ENCODE assay signal across 11 cellular contexts in the genomic region with DNA sequence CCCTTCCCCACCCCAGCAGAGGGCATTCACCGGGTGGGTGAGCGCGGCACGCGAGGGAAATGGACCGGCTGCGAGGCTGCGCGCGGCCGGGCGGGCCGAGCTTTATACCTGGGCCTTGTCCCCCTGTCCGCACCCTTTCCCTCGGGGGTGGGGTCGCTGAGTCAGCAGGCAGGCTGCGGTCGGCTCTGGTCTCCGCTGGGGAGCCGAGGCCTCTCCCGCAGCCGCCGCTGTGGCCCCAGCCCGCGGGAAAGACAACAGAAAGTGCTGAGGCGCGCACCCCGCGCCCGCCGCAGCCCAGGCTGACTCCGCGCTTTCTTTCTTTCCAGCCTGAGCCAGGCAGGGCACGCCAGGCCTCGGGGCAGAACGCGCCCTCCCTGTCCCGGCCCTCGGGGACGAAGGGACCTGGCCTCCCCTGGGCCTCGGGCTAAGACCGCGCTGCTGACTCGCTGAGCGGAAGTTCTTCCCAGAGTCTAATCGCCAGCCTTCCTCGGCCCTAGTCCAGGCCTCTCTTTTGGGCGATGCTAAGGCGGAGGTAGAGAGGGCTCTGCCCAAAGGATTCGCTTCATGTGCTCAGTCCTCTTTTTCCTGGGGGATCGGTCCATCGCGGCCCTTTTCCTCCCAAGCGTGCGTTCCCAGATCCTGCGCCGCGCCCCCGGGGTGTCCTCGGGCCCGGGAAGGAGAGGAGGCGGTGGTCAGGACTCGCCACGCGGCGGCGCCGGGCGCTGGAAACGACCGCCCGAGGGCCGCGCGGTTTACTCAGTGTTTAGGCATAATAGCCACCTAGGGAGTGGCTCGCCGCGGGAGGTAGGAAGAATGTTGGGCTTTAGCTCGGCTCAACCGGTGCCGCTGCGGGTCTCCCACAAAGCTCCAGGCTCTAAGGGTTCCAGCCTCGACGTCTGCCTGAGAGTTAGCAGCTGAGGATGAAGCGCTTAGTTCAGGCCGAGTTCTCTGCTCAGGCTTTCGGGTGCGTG. TPM values are rescaled to one million over a fixed set of nuclear protein-coding genes. Genes with fewer than 3 reads are reported as not detected.
DNase-seq lines count a peak whose midpoint lies in the region; ATAC-seq and TF ChIP-seq lines count a peak whose summit lies in the region.
"Had no signal": no experiment of that assay in that cellular context is flagged by ENCODE, and none has a peak within 500 bp of the region (broad histone marks: within the 10 kb centered on the region; RNA-seq: fewer than 3 reads in every experiment).

Gene CRYBA2, minus strand, starts transcription at position 78 of the 971 bp plus-strand sequence. CDS start 246 bp downstream, outside the sequence.

- DNase-seq in SHP77 (lab: John Stamatoyannopoulos, UW): peak; percentile 59 to 66
- DNase-seq in SHP77 treated with DMSO at 0.1 percent for 48 hours (lab: John Stamatoyannopoulos, UW): no peak
- no peak for DNase-seq in RWPE1 (ENCODE audit: low spot score)
- no peak for DNase-seq in left ventricle myocardium superior
- no peak for DNase-seq in dermis blood vessel endothelial cell
- DNase-seq: CD4-positive, CD25-positive, alpha-beta regulatory T cell had no signal

- H3K9me3 ChIP-seq in stomach smooth muscle (ENCODE audit: control insufficient read depth in 2 of 2, low read length in 2 of 2): no peaks in the 10 kb centered on the region
- H3K9me3 ChIP-seq: neutrophil had no signal

- H3K9ac ChIP-seq in stomach smooth muscle (ENCODE audit: low read length in 2 of 2): peak within 1 kb of the TSS in 1 of 2 donors; percentile 9

- peaks cover 77 to 78% of the 10 kb centered on the region in 2 donors for H3K27me3 ChIP-seq in stomach smooth muscle (ENCODE audit: control insufficient read depth in 1 of 2, insufficient read depth in 2 of 2, low read length in 2 of 2)

- POLR2A ChIA-PET in RWPE1 (lab: Yijun Ruan, JAX; ENCODE audit: low non-redundant PET): no interaction called here

- intact Hi-C loops in left ventricle myocardium superior (cut with micrococcal nuclease): no loop called here

- H3K4me1 ChIP-seq in stomach smooth muscle (ENCODE audit: control insufficient read depth, insufficient read depth, low read length): peaks cover 24% of the 10 kb centered on the region

- no peaks in the 10 kb centered on the region for H3K36me3 ChIP-seq in stomach smooth muscle (ENCODE audit: control insufficient read depth in 2 of 2, insufficient read depth in 2 of 2, low read length in 2 of 2)
- H3K36me3 ChIP-seq: neutrophil had no signal

- ATAC-seq in left ventricle myocardium superior: peak; percentile 21
- no peak for ATAC-seq in HG03280 (IDR thresholded peaks at IDR 0.05; ENCODE audit: unreplicated experiment)
- ATAC-seq in HG03571 (IDR thresholded peaks at IDR 0.05; ENCODE audit: unreplicated experiment): no peak

- no peak within 1 kb of the TSS for H3K27ac ChIP-seq in RWPE1
- no peak within 1 kb of the TSS for H3K27ac ChIP-seq in stomach smooth muscle (ENCODE audit: low read length)
- H3K27ac ChIP-seq: neutrophil had no signal

- H3K4me3 ChIP-seq in stomach smooth muscle (ENCODE audit: low read length in 2 of 2): peak within 1 kb of the TSS; percentile 40 to 69

- CTCF ChIA-PET in RWPE1 (lab: Yijun Ruan, JAX): interaction anchor here (0.6 to 7.7 kb wide), 9 partner anchors 9 to 347 kb away, joined by 3 to 53 read pairs (median 4); no protein-coding TSS in a partner anchor

- 0 out of 2 replicates have a peak, but pooled peaks have one; percentile 10 for TF ChIP-seq CTCF in RWPE1 (conservative IDR thresholded peaks at IDR 0.05; ENCODE audit: low read depth)

RNA-seq across cellular contexts. Expression of gene CRYBA2, which starts in this region (rescaled TPM):
- not detected for total RNA-seq in left ventricle myocardium superior
- total RNA-seq in dermis blood vessel endothelial cell: not detected in 2 replicates
- total RNA-seq: activated CD8-positive, alpha-beta memory T cell treated with anti-CD3 and anti-CD28 coated beads for 36 hours; CD4-positive, CD25-positive, alpha-beta regulatory T cell had no signal

Comparison
In these comparisons a context has a peak if more than half of its experiments do, and no peak if none do; other contexts are left out.
1. DNase-seq: peak in SHP77 (2 of 2); none in SHP77 treated with DMSO at 0.1 percent for 48 hours (single experiment), RWPE1 (single experiment), left ventricle myocardium superior (single experiment) and dermis blood vessel endothelial cell (single experiment).
2. Peak in ATAC-seq in left ventricle myocardium superior; RNA of the gene not detected or under 1 TPM.